ENCODE assay signal across 1 cellular context in genomic region chr1:94207695-94208094, GRCh38.
TF ChIP-seq lines count a peak whose summit lies in the region.

No MANE protein-coding gene starts in this region.

TF ChIP-seq in HepG2, 621 proteins besides CTCF, POLR2A, EP300 and RAD21 (continued from another document):
- no peak for TF ChIP-seq FOXP4 (CRISPR knock-in tag; IDR thresholded peaks at IDR 0.05)
- TF ChIP-seq ZNF224 (CRISPR knock-in tag; IDR thresholded peaks at IDR 0.05): no peak
- TF ChIP-seq RNF2 (conservative IDR thresholded peaks at IDR 0.05; ENCODE audit: low read depth): no peak
- TF ChIP-seq REL (CRISPR knock-in tag; conservative IDR thresholded peaks at IDR 0.05): no peak
- TF ChIP-seq ZBTB26 (CRISPR knock-in tag; IDR thresholded peaks at IDR 0.05; ENCODE audit: borderline replicate concordance): no peak
- TF ChIP-seq WIZ (CRISPR knock-in tag; IDR thresholded peaks at IDR 0.05): no peak
- no peak for TF ChIP-seq SRSF1 (optimal IDR thresholded peaks at IDR 0.05; ENCODE audit: low read depth, low read length)
- no peak for TF ChIP-seq ZBTB43 (CRISPR knock-in tag; conservative IDR thresholded peaks at IDR 0.05)
- TF ChIP-seq ZBTB10 (CRISPR knock-in tag; IDR thresholded peaks at IDR 0.05; ENCODE audit: borderline replicate concordance): no peak
- no peak for TF ChIP-seq ZNF839 (CRISPR knock-in tag; IDR thresholded peaks at IDR 0.05; ENCODE audit: borderline replicate concordance)
- no peak for TF ChIP-seq ZNF766 (CRISPR knock-in tag; IDR thresholded peaks at IDR 0.05; ENCODE audit: borderline replicate concordance)
- no peak for TF ChIP-seq PHF5A (CRISPR knock-in tag; IDR thresholded peaks at IDR 0.05; ENCODE audit: low read depth, unreplicated experiment)
- TF ChIP-seq ZSCAN20 (CRISPR knock-in tag; IDR thresholded peaks at IDR 0.05; ENCODE audit: borderline replicate concordance): no peak
- no peak for TF ChIP-seq ZNF768 (CRISPR knock-in tag; IDR thresholded peaks at IDR 0.05)
- no peak for TF ChIP-seq ZUFSP (CRISPR knock-in tag; IDR thresholded peaks at IDR 0.05; ENCODE audit: borderline replicate concordance)
- TF ChIP-seq DNMT3B (CRISPR knock-in tag; conservative IDR thresholded peaks at IDR 0.05): no peak
- no peak for TF ChIP-seq THAP8 (CRISPR knock-in tag; IDR thresholded peaks at IDR 0.05; ENCODE audit: borderline replicate concordance)
